Comparison of ENCODE assay signal across 21 cellular contexts in genomic region chr15:100429116-100429728, GRCh38.
"Had no signal": no experiment of that assay in that cellular context is flagged by ENCODE, and none has a peak within 500 bp of the region (broad histone marks: within the 10 kb centered on the region; RNA-seq: fewer than 3 reads in every experiment).

No MANE protein-coding gene starts in this region.

- ATAC-seq: foreskin keratinocyte; natural killer cell treated with Interleukin-12 subunit alpha and Interleukin-12 subunit beta and Interleukin-15 and Interleukin-18, amount 100 ng/mL, for 72 hours had no signal

- H3K4me3 ChIP-seq: prostate gland, sigmoid colon, SK-N-MC, thyroid gland had no signal

- H3K9me3 ChIP-seq: prostate gland, thyroid gland had no signal

- H3K4me1 ChIP-seq: foreskin keratinocyte, prostate gland, sigmoid colon had no signal

- FAIRE-seq: colon had no signal

- H3K36me3 ChIP-seq: prostate gland, sigmoid colon, thyroid gland, WERI-Rb-1 had no signal

- H3K27me3 ChIP-seq: foreskin keratinocyte, sigmoid colon, thyroid gland had no signal

- H3K27ac ChIP-seq: epithelial cell of prostate, foreskin keratinocyte, prostate gland, sigmoid colon, SK-N-MC, thyroid gland, WERI-Rb-1 had no signal

- DNase-seq: activated CD4-positive, alpha-beta T cell treated with anti-CD3 and anti-CD28 coated beads for 1 hour; activated naive CD4-positive, alpha-beta T cell treated with Interleukin-2 at 50 U/mL for 16 hours; activated naive CD8-positive, alpha-beta T cell treated with anti-CD3 and anti-CD28 coated beads, Interleukin-2, amount 10 ng/mL, durations not matched to agents 7 days and 5 days; central memory CD4-positive, alpha-beta T cell; endodermal cell; foreskin keratinocyte; glutamatergic neuron; hypothalamus; islet precursor cell; mesenchymal stem cell; occipital lobe; sigmoid colon; stimulated activated CD8-positive, alpha-beta memory T cell treated with anti-CD3 and anti-CD28 coated beads, Interleukin-4, amount 100 ng/mL, for 48 hours; stimulated activated naive CD4-positive, alpha-beta T cell; thyroid gland had no signal
